Comparison of ENCODE assay signal across 17 cellular contexts in genomic region chr21:22725436-22725835, GRCh38.
DNase-seq lines count a peak whose midpoint lies in the region; ATAC-seq lines count a peak whose summit lies in the region.
"Had no signal": no experiment of that assay in that cellular context is flagged by ENCODE, and none has a peak within 500 bp of the region (broad histone marks: within the 10 kb centered on the region; RNA-seq: fewer than 3 reads in every experiment).

No MANE protein-coding gene starts in this region.

- no peaks in the 10 kb centered on the region for H3K4me1 Mint-ChIP-seq in stimulated activated naive B cell treated with anti-CD40 and anti-IgM and Interleukin-4, amounts not matched to agents 10 μg/mL and 1 μg/mL and 100 μg/mL, for 72 hours
- H3K4me1 Mint-ChIP-seq: B cell, H9 had no signal

- H3K9me3 Mint-ChIP-seq in stimulated activated naive B cell treated with anti-CD40 and anti-IgM and Interleukin-4, amounts not matched to agents 10 μg/mL and 1 μg/mL and 100 μg/mL, for 72 hours: peaks cover 0 to 7% of the 10 kb centered on the region in 2 donors

- no peak overlapping the region for H3K27ac Mint-ChIP-seq in stimulated activated naive B cell treated with anti-CD40 and anti-IgM and Interleukin-4, amounts not matched to agents 10 μg/mL and 1 μg/mL and 100 μg/mL, for 72 hours
- H3K27ac Mint-ChIP-seq: B cell; CD4-positive, alpha-beta T cell; H9 had no signal

- H3K4me3 Mint-ChIP-seq in stimulated activated naive B cell treated with anti-CD40 and anti-IgM and Interleukin-4, amounts not matched to agents 10 μg/mL and 1 μg/mL and 100 μg/mL, for 72 hours: no peak overlapping the region
- H3K4me3 Mint-ChIP-seq: B cell; CD4-positive, alpha-beta T cell; H9 had no signal

- DNase-seq in stimulated activated naive B cell treated with anti-CD40 and anti-IgM and Interleukin-4, amounts not matched to agents 10 μg/mL and 1 μg/mL and 100 μg/mL, for 72 hours: no peak
- DNase-seq in NCI-H82 (lab: John Stamatoyannopoulos, UW): no peak
- DNase-seq in stimulated activated CD4-positive, alpha-beta T cell treated with anti-CD3 and anti-CD28 coated beads, Interleukin-4, amount 100 ng/mL, for 24 hours: no peak
- DNase-seq: C1 segment of cervical spinal cord; Calu3; CD4-positive, alpha-beta T cell; DMS 273 treated with DMSO at 0.1 percent for 48 hours; GOT3; H9; Karpas-422 had no signal

- no peaks in the 10 kb centered on the region for H3K36me3 Mint-ChIP-seq in stimulated activated naive B cell treated with anti-CD40 and anti-IgM and Interleukin-4, amounts not matched to agents 10 μg/mL and 1 μg/mL and 100 μg/mL, for 72 hours

- peak; percentile 90 for ATAC-seq in HG02588 (IDR thresholded peaks at IDR 0.05; ENCODE audit: unreplicated experiment)
- peak; percentile 59 for ATAC-seq in HG02884 (IDR thresholded peaks at IDR 0.05; ENCODE audit: unreplicated experiment)
- ATAC-seq in HG03571 (IDR thresholded peaks at IDR 0.05; ENCODE audit: unreplicated experiment): peak; percentile 51
- peak; percentile 36 to 59 for ATAC-seq in stimulated activated naive B cell treated with anti-CD40 and anti-IgM and Interleukin-4, amounts not matched to agents 10 μg/mL and 1 μg/mL and 100 μg/mL, for 72 hours (replicated peaks)
- no peak for ATAC-seq in HG03045 (IDR thresholded peaks at IDR 0.05; ENCODE audit: unreplicated experiment)
- ATAC-seq: GM12878, K562 had no signal

- H3K27me3 Mint-ChIP-seq in stimulated activated naive B cell treated with anti-CD40 and anti-IgM and Interleukin-4, amounts not matched to agents 10 μg/mL and 1 μg/mL and 100 μg/mL, for 72 hours: no peaks in the 10 kb centered on the region
- H3K27me3 Mint-ChIP-seq: B cell; CD4-positive, alpha-beta T cell had no signal
